ENCODE assay signal across 14 cellular contexts in the genomic region with DNA sequence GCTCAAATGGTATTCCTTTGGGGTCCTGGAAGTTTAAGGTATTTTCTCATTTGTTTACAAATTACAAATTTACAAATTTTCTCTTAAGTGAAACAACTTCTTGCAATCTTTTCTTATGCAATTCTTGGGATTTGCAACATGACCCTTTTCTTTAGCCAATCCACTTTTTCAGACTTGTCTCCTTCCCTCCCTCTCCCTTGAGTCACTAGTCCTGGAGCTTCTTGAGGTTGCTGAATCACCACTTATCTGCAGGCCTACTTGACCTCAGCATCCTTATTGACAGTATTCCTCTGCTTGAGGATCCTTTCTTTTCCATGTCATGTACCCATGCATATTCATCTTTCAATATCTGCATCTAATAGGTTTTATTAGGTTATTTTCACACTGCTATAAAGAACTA.
DNase-seq lines count a peak whose midpoint lies in the region; ATAC-seq and TF ChIP-seq lines count a peak whose summit lies in the region.
"Had no signal": no experiment of that assay in that cellular context is flagged by ENCODE, and none has a peak within 500 bp of the region (broad histone marks: within the 10 kb centered on the region; RNA-seq: fewer than 3 reads in every experiment).

No MANE protein-coding gene starts in this region.

- H3K36me3 Mint-ChIP-seq in activated CD8-positive, alpha-beta T cell treated with anti-CD3 and anti-CD28 coated beads, Interleukin-2, amount 10 ng/mL, durations not matched to agents 7 days and 5 days (ENCODE audit: low read depth) = no peaks in the 10 kb centered on the region
- H3K36me3 Mint-ChIP-seq: CD8-positive, alpha-beta memory T cell had no signal

- no peak overlapping the region for H2AFZ ChIP-seq in OCI-LY7 (ENCODE audit: low read length)

- CTCF ChIA-PET in activated CD8-positive, alpha-beta T cell treated with anti-CD3 and anti-CD28 coated beads, Interleukin-2, amount 10 ng/mL, durations not matched to agents 7 days and 5 days (lab: Charles Lee) = no interaction called here
- CTCF ChIA-PET in OCI-LY7 (lab: Charles Lee; ENCODE audit: unreplicated experiment) = no interaction called here

- H3K27ac Mint-ChIP-seq in activated CD8-positive, alpha-beta T cell treated with anti-CD3 and anti-CD28 coated beads, Interleukin-2, amount 10 ng/mL, durations not matched to agents 7 days and 5 days = no peak overlapping the region
- H3K27ac Mint-ChIP-seq: activated T-cell treated with anti-CD3 and anti-CD28 coated beads, Interleukin-2, amount 50 U/mL, for 72 hours; CD8-positive, alpha-beta memory T cell had no signal

- in situ Hi-C loops in astrocyte of the spinal cord (cut with HindIII; ENCODE audit: low sequenced_read_pairs) = loop anchor here (25.0 kb wide), 1 partner anchor 332 kb away; no protein-coding TSS in a partner anchor

- no TSS peak for BruUV-seq in OCI-LY7 (replicated peaks; lab: Mats Ljungman, UMichigan)

- POLR2A ChIA-PET in activated CD8-positive, alpha-beta T cell treated with anti-CD3 and anti-CD28 coated beads, Interleukin-2, amount 10 ng/mL, durations not matched to agents 7 days and 5 days (lab: Charles Lee) = no interaction called here
- POLR2A ChIA-PET in OCI-LY7 (lab: Charles Lee) = interaction anchor here (0.6 kb wide), 2 partner anchors 9 to 1833 kb away, joined by 3 to 4 read pairs; no protein-coding TSS in a partner anchor

- no peak overlapping the region for H3K4me2 ChIP-seq in OCI-LY7 (ENCODE audit: low read length)

- H3K4me1 ChIP-seq in OCI-LY7 (ENCODE audit: insufficient read depth, low read length, poor library complexity, severe bottlenecking) = no peaks in the 10 kb centered on the region

- no peaks in the 10 kb centered on the region for H3K9me2 ChIP-seq in OCI-LY7 (ENCODE audit: insufficient read depth, low read length)

- no peaks in the 10 kb centered on the region for H3K79me2 ChIP-seq in OCI-LY7 (ENCODE audit: insufficient read depth, low read depth, low read length)

- H4K20me1 ChIP-seq in OCI-LY7 (ENCODE audit: insufficient read depth, low read length) = no peaks in the 10 kb centered on the region

- peaks cover 7% of the 10 kb centered on the region for H3K9me3 Mint-ChIP-seq in activated CD8-positive, alpha-beta T cell treated with anti-CD3 and anti-CD28 coated beads, Interleukin-2, amount 10 ng/mL, durations not matched to agents 7 days and 5 days (ENCODE audit: insufficient read depth)

- no peaks in the 10 kb centered on the region for H3K4me1 Mint-ChIP-seq in activated CD8-positive, alpha-beta T cell treated with anti-CD3 and anti-CD28 coated beads, Interleukin-2, amount 10 ng/mL, durations not matched to agents 7 days and 5 days (ENCODE audit: low read depth)
- H3K4me1 Mint-ChIP-seq: CD8-positive, alpha-beta memory T cell had no signal

- ATAC-seq in activated CD8-positive, alpha-beta T cell treated with anti-CD3 and anti-CD28 coated beads, Interleukin-2, amount 10 ng/mL, durations not matched to agents 7 days and 5 days = no peak
- no peak for ATAC-seq in GM21717 (IDR thresholded peaks at IDR 0.05; ENCODE audit: unreplicated experiment)
- ATAC-seq: activated T-cell treated with anti-CD3 and anti-CD28 coated beads, Interleukin-2, amount 50 U/mL, for 72 hours; K562 had no signal

- TF ChIP-seq CTCF in AG10803 (conservative IDR thresholded peaks at IDR 0.05; ENCODE audit: low read length) (no peak), astrocyte of the spinal cord (IDR thresholded peaks at IDR 0.05; ENCODE audit: low read depth, low read length) (no peak), OCI-LY7 (conservative IDR thresholded peaks at IDR 0.05; ENCODE audit: low read length) (no peak)

- no peak overlapping the region for H3K4me3 Mint-ChIP-seq in activated CD8-positive, alpha-beta T cell treated with anti-CD3 and anti-CD28 coated beads, Interleukin-2, amount 10 ng/mL, durations not matched to agents 7 days and 5 days
- H3K4me3 Mint-ChIP-seq: activated T-cell treated with anti-CD3 and anti-CD28 coated beads, Interleukin-2, amount 50 U/mL, for 72 hours; CD8-positive, alpha-beta memory T cell had no signal

- H3K9me3 ChIP-seq in OCI-LY7 (ENCODE audit: low read length) = peaks cover 6% of the 10 kb centered on the region; the same call in 1 of the 2 replicates

- no peaks in the 10 kb centered on the region for H3K27me3 Mint-ChIP-seq in activated CD8-positive, alpha-beta T cell treated with anti-CD3 and anti-CD28 coated beads, Interleukin-2, amount 10 ng/mL, durations not matched to agents 7 days and 5 days (ENCODE audit: low read depth)
- H3K27me3 Mint-ChIP-seq: CD8-positive, alpha-beta memory T cell had no signal

- DNase-seq in AG10803 (ENCODE audit: low read depth) (peak; percentile 93), M059J (ENCODE audit: low read depth) (peak; percentile 88), astrocyte of the spinal cord (ENCODE audit: low read depth, low spot score) (peak; percentile 85), kidney glomerular epithelial cell (lab: John Stamatoyannopoulos, UW) (peak; percentile 84), OCI-LY7 (ENCODE audit: low spot score) (no peak), NCI-H1105 (lab: John Stamatoyannopoulos, UW) (no peak)
- no peak for DNase-seq in activated CD8-positive, alpha-beta T cell treated with anti-CD3 and anti-CD28 coated beads, Interleukin-2, amount 10 ng/mL, durations not matched to agents 7 days and 5 days
- DNase-seq: activated T-cell treated with anti-CD3 and anti-CD28 coated beads, Interleukin-2, amount 50 U/mL, for 72 hours; CD8-positive, alpha-beta memory T cell; kidney; NCI-H526; T-helper 2 cell had no signal

- intact Hi-C loops in OCI-LY7 (cut with micrococcal nuclease; ENCODE audit: unreplicated experiment) = no loop called here

- no peak overlapping the region for H3K27ac ChIP-seq in OCI-LY7 (ENCODE audit: low read depth, low read length, poor library complexity, severe bottlenecking)

- H3K4me3 ChIP-seq in AG10803 (ENCODE audit: low read length) (no peak overlapping the region), astrocyte of the spinal cord (ENCODE audit: low read depth, low read length) (no peak overlapping the region), OCI-LY7 (ENCODE audit: low read depth, low read length, poor library complexity, severe bottlenecking) (no peak overlapping the region)
- H3K4me3 ChIP-seq: K562 had no signal

- no peaks in the 10 kb centered on the region for H3K36me3 ChIP-seq in OCI-LY7 (ENCODE audit: insufficient read depth, low read length)

Comparison
In these comparisons a context has a peak if more than half of its experiments do, and no peak if none do; other contexts are left out.
1. DNase-seq: peak in AG10803 (single experiment), M059J (single experiment), astrocyte of the spinal cord (single experiment) and kidney glomerular epithelial cell (single experiment); none in activated CD8-positive, alpha-beta T cell treated with anti-CD3 and anti-CD28 coated beads, Interleukin-2, amount 10 ng/mL, durations not matched to agents 7 days and 5 days (single experiment), OCI-LY7 (single experiment) and NCI-H1105 (single experiment).